In the genomic region with DNA sequence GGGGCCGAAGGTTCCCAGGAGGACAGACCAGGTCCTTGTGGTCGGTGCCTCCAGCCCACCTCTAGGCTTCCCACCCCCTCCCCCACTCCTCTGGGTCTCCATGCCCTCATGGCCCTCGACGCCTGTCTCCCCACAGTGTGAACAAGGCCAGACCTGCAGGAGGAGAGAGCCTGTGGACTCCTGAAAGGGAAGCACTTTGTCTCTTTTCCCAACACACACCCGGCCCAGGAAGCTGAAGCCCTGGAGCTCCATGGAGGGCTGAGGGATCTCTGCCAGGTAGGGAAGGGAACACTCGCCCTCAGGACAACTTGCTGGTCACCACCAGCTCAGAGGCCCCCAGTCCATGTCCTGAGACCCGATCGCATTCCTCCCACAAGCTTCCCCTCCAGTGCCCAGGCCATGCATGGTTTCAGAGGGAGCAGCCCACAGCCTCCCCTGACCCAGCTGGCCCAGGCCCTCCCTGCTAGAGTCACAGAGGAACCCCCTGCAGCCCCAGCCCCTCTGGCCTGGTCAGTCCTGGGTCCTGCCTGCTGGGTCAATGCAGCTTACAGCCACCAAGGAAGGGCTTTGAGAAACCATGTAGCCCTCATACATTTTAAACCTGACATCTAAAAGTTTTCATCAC, we compare ENCODE assay signal across 25 cellular contexts.
DNase-seq lines count a peak whose midpoint lies in the region; ATAC-seq and TF ChIP-seq lines count a peak whose summit lies in the region.
"Had no signal": no experiment of that assay in that cellular context is flagged by ENCODE, and none has a peak within 500 bp of the region (broad histone marks: within the 10 kb centered on the region; RNA-seq: fewer than 3 reads in every experiment).

No MANE protein-coding gene starts in this region.

- WGBS in heart right ventricle, 2 donors: 81 to 88% methylated on average over 6 to 8 of the region's 8 CpGs
- WGBS in suprapubic skin: 83% methylated on average over 8 of the region's 8 CpGs

- no peak for TF ChIP-seq EP300 in suprapubic skin (IDR thresholded peaks at IDR 0.05)

- no peak for TF ChIP-seq POLR2A in suprapubic skin (IDR thresholded peaks at IDR 0.05)

- no peaks in the 10 kb centered on the region for H4K20me1 ChIP-seq in neural progenitor cell (ENCODE audit: low read depth)

- H3K4me3 Mint-ChIP-seq in chondrocyte (ENCODE audit: unreplicated experiment) (no peak overlapping the region), neural progenitor cell (no peak overlapping the region)
- H3K4me3 Mint-ChIP-seq: B cell; CD4-positive, alpha-beta T cell; H9 had no signal

- TF ChIP-seq CTCF in heart right ventricle (IDR thresholded peaks at IDR 0.05) (no peak), chondrocyte (IDR thresholded peaks at IDR 0.05) (no peak), neural progenitor cell (IDR thresholded peaks at IDR 0.05) (no peak), suprapubic skin (IDR thresholded peaks at IDR 0.05) (no peak)

- H3K9me3 ChIP-seq in heart right ventricle: peaks cover 0 to 26% (median 14%) of the 10 kb centered on the region in 11 donors
- H3K9me3 ChIP-seq in neural progenitor cell (ENCODE audit: low read depth): no peaks in the 10 kb centered on the region
- peaks cover 9% of the 10 kb centered on the region for H3K9me3 ChIP-seq in suprapubic skin
- H3K9me3 ChIP-seq in SJCRH30 (replicated peaks): 0 out of 2 replicates have a peak, but pooled peaks cover 3% of the 10 kb centered on the region

- H3K4me2 ChIP-seq in neural progenitor cell: no peak overlapping the region
- H3K4me2 ChIP-seq: KMS-11 had no signal

- peaks cover 0 to 14% (median 0%) of the 10 kb centered on the region in 9 donors for H3K36me3 ChIP-seq in heart right ventricle
- peaks cover 5% of the 10 kb centered on the region for H3K36me3 ChIP-seq in neural progenitor cell
- peaks cover 3% of the 10 kb centered on the region for H3K36me3 ChIP-seq in suprapubic skin
- no peaks in the 10 kb centered on the region for H3K36me3 ChIP-seq in SJCRH30
- H3K36me3 ChIP-seq: Peyer's patch had no signal

- H3K9me3 Mint-ChIP-seq in chondrocyte (ENCODE audit: low read depth) (peaks cover 21% of the 10 kb centered on the region), neural progenitor cell (peaks cover 32% of the 10 kb centered on the region)

- H3K4me3 ChIP-seq in heart right ventricle (no peak overlapping the region), neural progenitor cell (no peak overlapping the region), suprapubic skin (no peak overlapping the region), SJCRH30 (no peak overlapping the region)
- H3K4me3 ChIP-seq: Peyer's patch had no signal

- H3K27me3 ChIP-seq in heart right ventricle (no peaks in the 10 kb centered on the region), neural progenitor cell (no peaks in the 10 kb centered on the region), suprapubic skin (no peaks in the 10 kb centered on the region), SJCRH30 (no peaks in the 10 kb centered on the region)
- H3K27me3 ChIP-seq: Peyer's patch had no signal

- no peak overlapping the region for H3K27ac Mint-ChIP-seq in chondrocyte (ENCODE audit: unreplicated experiment)
- H3K27ac Mint-ChIP-seq in neural progenitor cell: peak overlapping the region; percentile 74
- H3K27ac Mint-ChIP-seq: B cell; CD4-positive, alpha-beta T cell had no signal

- intact Hi-C loops in left cardiac atrium (cut with DNase I): no loop called here
- intact Hi-C loops in heart right ventricle (cut with DNase I): no loop called here
- intact Hi-C loops in sciatic nerve (cut with DNase I): no loop called here

- H3K4me1 Mint-ChIP-seq in chondrocyte (ENCODE audit: low read depth) (peaks cover 19% of the 10 kb centered on the region), neural progenitor cell (peaks cover 21% of the 10 kb centered on the region)
- H3K4me1 Mint-ChIP-seq: B cell had no signal

- H2AFZ ChIP-seq in neural progenitor cell (replicated peaks): no peak overlapping the region

- no peak for ATAC-seq in left cardiac atrium
- ATAC-seq in heart right ventricle: no peak
- ATAC-seq in sciatic nerve: no peak
- no peak for ATAC-seq in GM21526 (IDR thresholded peaks at IDR 0.05; ENCODE audit: low FRiP score, unreplicated experiment)

- H3K27ac ChIP-seq in heart right ventricle: peak overlapping the region in 1 of 10 donors; percentile 14
- no peak overlapping the region for H3K27ac ChIP-seq in neural progenitor cell
- H3K27ac ChIP-seq in suprapubic skin: peak overlapping the region; percentile 35
- H3K27ac ChIP-seq in SJCRH30: no peak overlapping the region
- H3K27ac ChIP-seq: KMS-11, Peyer's patch had no signal

- H3K27me3 Mint-ChIP-seq in chondrocyte (ENCODE audit: low read depth) (peaks cover 15% of the 10 kb centered on the region), neural progenitor cell (ENCODE audit: insufficient read depth, low read depth) (peaks cover 22% of the 10 kb centered on the region)
- H3K27me3 Mint-ChIP-seq: B cell; CD4-positive, alpha-beta T cell had no signal

- no peak overlapping the region for H3K9ac ChIP-seq in neural progenitor cell
- H3K9ac ChIP-seq: KMS-11 had no signal

- H3K79me2 ChIP-seq in neural progenitor cell (ENCODE audit: low read depth): no peaks in the 10 kb centered on the region

- DNase-seq in left cardiac atrium: peak; percentile 7
- DNase-seq in heart right ventricle: no peak
- peak; percentile 66 for DNase-seq in chondrocyte (ENCODE audit: low spot score)
- no peak for DNase-seq in neural progenitor cell (ENCODE audit: low spot score)
- DNase-seq in suprapubic skin (ENCODE audit: low spot score in 2 of 2): no peak
- DNase-seq in sciatic nerve (ENCODE audit: low spot score): no peak
- DNase-seq in SJCRH30: no peak
- DNase-seq: 8988T; CD4-positive, alpha-beta T cell; COR-L47; DMS 273 treated with DMSO at 0.1 percent for 48 hours; DMS79 treated with DMSO at 0.1 percent for 48 hours; H9; IMR-90; NCI-H1105; NCI-H146; NCI-H2029 treated with DMSO at 0.1 percent for 48 hours; NCI-H226; NCI-H524; NCI-H774; NK-92 treated with Interleukin-12 subunit alpha and Interleukin-12 subunit beta, amount 100 ng/mL, for 24 hours; Peyer's patch had no signal

- H3K4me1 ChIP-seq in heart right ventricle (peaks cover 0 to 24% (median 6%) of the 10 kb centered on the region in 9 donors), neural progenitor cell (no peaks in the 10 kb centered on the region), suprapubic skin (peaks cover 15% of the 10 kb centered on the region), SJCRH30 (0 out of 2 replicates have a peak, but pooled peaks cover 3% of the 10 kb centered on the region)

- peaks cover 16% of the 10 kb centered on the region for H3K36me3 Mint-ChIP-seq in chondrocyte (ENCODE audit: low read depth)
- H3K36me3 Mint-ChIP-seq in neural progenitor cell: peaks cover 6% of the 10 kb centered on the region

- no peaks in the 10 kb centered on the region for H3F3A ChIP-seq in neural progenitor cell (ENCODE audit: low read depth)

Comparison
In these comparisons a context has a peak if more than half of its experiments do, and no peak if none do; other contexts are left out.
1. DNase-seq: peak in left cardiac atrium (single experiment) and chondrocyte (single experiment); none in heart right ventricle (0 of 2), neural progenitor cell (single experiment), suprapubic skin (0 of 2), sciatic nerve (single experiment) and SJCRH30 (0 of 2).